12 cellular contexts compared by ENCODE assay signal in genomic region chr10:28664369-28664740, GRCh38. TPM values are rescaled to one million over a fixed set of nuclear protein-coding genes. Genes with fewer than 3 reads are reported as not detected.
DNase-seq lines count a peak whose midpoint lies in the region; ATAC-seq and TF ChIP-seq lines count a peak whose summit lies in the region.
"Had no signal": no experiment of that assay in that cellular context is flagged by ENCODE, and none has a peak within 500 bp of the region (broad histone marks: within the 10 kb centered on the region; RNA-seq: fewer than 3 reads in every experiment).

No MANE protein-coding gene starts in this region.

- peak overlapping the region; percentile 70 for H3K27ac Mint-ChIP-seq in chondrocyte (ENCODE audit: unreplicated experiment)
- H3K27ac Mint-ChIP-seq: memory B cell, nephron, T-cell had no signal

- H3K4me3 Mint-ChIP-seq in chondrocyte (ENCODE audit: unreplicated experiment) = no peak overlapping the region
- H3K4me3 Mint-ChIP-seq: memory B cell, nephron, T-cell had no signal

- no peaks in the 10 kb centered on the region for H3K36me3 Mint-ChIP-seq in chondrocyte (ENCODE audit: low read depth)
- H3K36me3 Mint-ChIP-seq: memory B cell, T-cell had no signal

- H3K4me1 ChIP-seq in left ventricle myocardium inferior (peaks cover 11% of the 10 kb centered on the region), aorta (ENCODE audit: control insufficient read depth in 1 of 2, insufficient read depth in 2 of 2, low read length in 2 of 2) (no peaks in the 10 kb centered on the region)
- H3K4me1 ChIP-seq: prostate gland had no signal

- H3K9me3 ChIP-seq in left ventricle myocardium inferior (replicated peaks) (no peaks in the 10 kb centered on the region), aorta (ENCODE audit: control insufficient read depth, low read length) (no peaks in the 10 kb centered on the region)
- H3K9me3 ChIP-seq: prostate gland had no signal

- H3K27ac ChIP-seq in left ventricle myocardium inferior (replicated peaks) (no peak overlapping the region), aorta (ENCODE audit: low read depth in 1 of 2, low read length in 2 of 2) (peak overlapping the region in 1 of 2 donors; percentile 26)
- H3K27ac ChIP-seq: prostate gland had no signal

- peaks cover 37% of the 10 kb centered on the region for H3K4me1 Mint-ChIP-seq in chondrocyte (ENCODE audit: low read depth)

- intact Hi-C loops in Right ventricle myocardium superior (cut with DNase I) = loop anchor here (5.0 kb wide), 1 partner anchor 468 kb away; no protein-coding TSS in a partner anchor
- intact Hi-C loops in left ventricle myocardium inferior (cut with micrococcal nuclease) = loop anchor here (10.0 kb wide), 3 partner anchors 330 to 640 kb away; no protein-coding TSS in a partner anchor
- intact Hi-C loops in aorta (cut with DNase I) = loop anchor here (1.0 to 5.0 kb wide), 3 partner anchors 468 to 640 kb away; no protein-coding TSS in a partner anchor

- peak; percentile 70 for ATAC-seq in Right ventricle myocardium superior (ENCODE audit: poor library complexity)
- peak; percentile 71 for ATAC-seq in aorta (ENCODE audit: low FRiP score)
- ATAC-seq in GM19455 (IDR thresholded peaks at IDR 0.05; ENCODE audit: unreplicated experiment) = no peak

- H3K27me3 Mint-ChIP-seq in chondrocyte (ENCODE audit: low read depth) = no peaks in the 10 kb centered on the region

- H3K27me3 ChIP-seq in left ventricle myocardium inferior (ENCODE audit: low read depth) = peaks cover 43% of the 10 kb centered on the region
- no peaks in the 10 kb centered on the region for H3K27me3 ChIP-seq in aorta (ENCODE audit: control insufficient read depth in 1 of 2, insufficient read depth in 2 of 2, low read length in 1 of 2)

- DNase-seq in Right ventricle myocardium superior (no peak), left ventricle myocardium inferior (no peak), chondrocyte (ENCODE audit: low spot score) (no peak), iris pigment epithelial cell (ENCODE audit: low read depth) (peak; percentile 87), aorta (peak in 1 of 2 donors; percentile 51), NCI-H524 treated with DMSO at 0.1 percent for 48 hours (lab: John Stamatoyannopoulos, UW) (no peak), GM19238 (ENCODE audit: insufficient read length, low spot score) (no peak)

- H3K36me3 ChIP-seq in left ventricle myocardium inferior (no peaks in the 10 kb centered on the region), aorta (ENCODE audit: control insufficient read depth in 1 of 2, insufficient read depth in 2 of 2, low read length in 1 of 2) (no peaks in the 10 kb centered on the region)
- H3K36me3 ChIP-seq: prostate gland had no signal

- no peak for TF ChIP-seq CTCF in left ventricle myocardium inferior (IDR thresholded peaks at IDR 0.05; ENCODE audit: borderline replicate concordance)
- TF ChIP-seq CTCF in chondrocyte (IDR thresholded peaks at IDR 0.05) = no peak

- no peaks in the 10 kb centered on the region for H3K9me3 Mint-ChIP-seq in chondrocyte (ENCODE audit: low read depth)
- H3K9me3 Mint-ChIP-seq: memory B cell, nephron, T-cell had no signal

- H3K4me3 ChIP-seq in left ventricle myocardium inferior (no peak overlapping the region), aorta (ENCODE audit: low read length in 2 of 2) (no peak overlapping the region)
- H3K4me3 ChIP-seq: prostate gland had no signal

- WGBS in aorta, 2 donors = 33 to 38% methylated on average over 6 of the region's 6 CpGs

RNA-seq across cellular contexts. Expression of gene BAMBI, which starts 13.0 kb away (rescaled TPM):
- total RNA-seq in Right ventricle myocardium superior (13.2 TPM), left ventricle myocardium inferior (15.4 TPM), chondrocyte (10.9 to 17.0 TPM (median 11.6 TPM) in 3 replicates), aorta (10 to 100 TPM; 18.3 to 34.5 TPM)
- 10 to 100 TPM in 1 of 2 donors, 1 to 10 TPM in 1; 4.8 to 18.6 TPM for polyA plus RNA-seq in aorta
